ENCODE assay signal across 10 cellular contexts in genomic region chr7:110863258-110863657, GRCh38.
"Had no signal": no experiment of that assay in that cellular context is flagged by ENCODE, and none has a peak within 500 bp of the region (broad histone marks: within the 10 kb centered on the region; RNA-seq: fewer than 3 reads in every experiment).

No MANE protein-coding gene starts in this region.

- H3K9ac ChIP-seq: GM23248 had no signal

- H3K36me3 ChIP-seq: HAP-1 had no signal

- H3K9me3 ChIP-seq: HAP-1 had no signal

- H3K27ac Mint-ChIP-seq: GM23338, HFFc6 had no signal

- H3K4me1 ChIP-seq: HAP-1 had no signal

- DNase-seq: GM23248, GOT3, H7, H9, HCEC 1CT, HFFc6 had no signal

- H3K27ac ChIP-seq: GM23248 had no signal

- H3K9me3 Mint-ChIP-seq: GM23338 had no signal

- H2AFZ ChIP-seq: GM23248, GM23338 had no signal

- H3K4me3 ChIP-seq: GM23248, GM23338, HAP-1 had no signal

- ATAC-seq: GM23338, HCT116 had no signal

- H3K4me2 ChIP-seq: GM23338 had no signal

- H3K4me3 Mint-ChIP-seq: GM23338, H9, HFFc6 had no signal

- FAIRE-seq: H1 had no signal
